In genomic region chr6:107459283-107460073, GRCh38 we compare ENCODE assay signal across 1 cellular context.
TF ChIP-seq lines count a peak whose summit lies in the region.

A gene with protein sequence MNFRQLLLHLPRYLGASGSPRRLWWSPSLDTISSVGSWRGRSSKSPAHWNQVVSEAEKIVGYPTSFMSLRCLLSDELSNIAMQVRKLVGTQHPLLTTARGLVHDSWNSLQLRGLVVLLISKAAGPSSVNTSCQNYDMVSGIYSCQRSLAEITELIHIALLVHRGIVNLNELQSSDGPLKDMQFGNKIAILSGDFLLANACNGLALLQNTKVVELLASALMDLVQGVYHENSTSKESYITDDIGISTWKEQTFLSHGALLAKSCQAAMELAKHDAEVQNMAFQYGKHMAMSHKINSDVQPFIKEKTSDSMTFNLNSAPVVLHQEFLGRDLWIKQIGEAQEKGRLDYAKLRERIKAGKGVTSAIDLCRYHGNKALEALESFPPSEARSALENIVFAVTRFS (minus strand): TSS chr6:107459564. CDS start chr6:107459285, 279 bp downstream.

TF ChIP-seq in K562, 482 proteins besides CTCF, POLR2A, EP300 and RAD21 (continued from another document and continues in another):
- TF ChIP-seq, protein P1, sequence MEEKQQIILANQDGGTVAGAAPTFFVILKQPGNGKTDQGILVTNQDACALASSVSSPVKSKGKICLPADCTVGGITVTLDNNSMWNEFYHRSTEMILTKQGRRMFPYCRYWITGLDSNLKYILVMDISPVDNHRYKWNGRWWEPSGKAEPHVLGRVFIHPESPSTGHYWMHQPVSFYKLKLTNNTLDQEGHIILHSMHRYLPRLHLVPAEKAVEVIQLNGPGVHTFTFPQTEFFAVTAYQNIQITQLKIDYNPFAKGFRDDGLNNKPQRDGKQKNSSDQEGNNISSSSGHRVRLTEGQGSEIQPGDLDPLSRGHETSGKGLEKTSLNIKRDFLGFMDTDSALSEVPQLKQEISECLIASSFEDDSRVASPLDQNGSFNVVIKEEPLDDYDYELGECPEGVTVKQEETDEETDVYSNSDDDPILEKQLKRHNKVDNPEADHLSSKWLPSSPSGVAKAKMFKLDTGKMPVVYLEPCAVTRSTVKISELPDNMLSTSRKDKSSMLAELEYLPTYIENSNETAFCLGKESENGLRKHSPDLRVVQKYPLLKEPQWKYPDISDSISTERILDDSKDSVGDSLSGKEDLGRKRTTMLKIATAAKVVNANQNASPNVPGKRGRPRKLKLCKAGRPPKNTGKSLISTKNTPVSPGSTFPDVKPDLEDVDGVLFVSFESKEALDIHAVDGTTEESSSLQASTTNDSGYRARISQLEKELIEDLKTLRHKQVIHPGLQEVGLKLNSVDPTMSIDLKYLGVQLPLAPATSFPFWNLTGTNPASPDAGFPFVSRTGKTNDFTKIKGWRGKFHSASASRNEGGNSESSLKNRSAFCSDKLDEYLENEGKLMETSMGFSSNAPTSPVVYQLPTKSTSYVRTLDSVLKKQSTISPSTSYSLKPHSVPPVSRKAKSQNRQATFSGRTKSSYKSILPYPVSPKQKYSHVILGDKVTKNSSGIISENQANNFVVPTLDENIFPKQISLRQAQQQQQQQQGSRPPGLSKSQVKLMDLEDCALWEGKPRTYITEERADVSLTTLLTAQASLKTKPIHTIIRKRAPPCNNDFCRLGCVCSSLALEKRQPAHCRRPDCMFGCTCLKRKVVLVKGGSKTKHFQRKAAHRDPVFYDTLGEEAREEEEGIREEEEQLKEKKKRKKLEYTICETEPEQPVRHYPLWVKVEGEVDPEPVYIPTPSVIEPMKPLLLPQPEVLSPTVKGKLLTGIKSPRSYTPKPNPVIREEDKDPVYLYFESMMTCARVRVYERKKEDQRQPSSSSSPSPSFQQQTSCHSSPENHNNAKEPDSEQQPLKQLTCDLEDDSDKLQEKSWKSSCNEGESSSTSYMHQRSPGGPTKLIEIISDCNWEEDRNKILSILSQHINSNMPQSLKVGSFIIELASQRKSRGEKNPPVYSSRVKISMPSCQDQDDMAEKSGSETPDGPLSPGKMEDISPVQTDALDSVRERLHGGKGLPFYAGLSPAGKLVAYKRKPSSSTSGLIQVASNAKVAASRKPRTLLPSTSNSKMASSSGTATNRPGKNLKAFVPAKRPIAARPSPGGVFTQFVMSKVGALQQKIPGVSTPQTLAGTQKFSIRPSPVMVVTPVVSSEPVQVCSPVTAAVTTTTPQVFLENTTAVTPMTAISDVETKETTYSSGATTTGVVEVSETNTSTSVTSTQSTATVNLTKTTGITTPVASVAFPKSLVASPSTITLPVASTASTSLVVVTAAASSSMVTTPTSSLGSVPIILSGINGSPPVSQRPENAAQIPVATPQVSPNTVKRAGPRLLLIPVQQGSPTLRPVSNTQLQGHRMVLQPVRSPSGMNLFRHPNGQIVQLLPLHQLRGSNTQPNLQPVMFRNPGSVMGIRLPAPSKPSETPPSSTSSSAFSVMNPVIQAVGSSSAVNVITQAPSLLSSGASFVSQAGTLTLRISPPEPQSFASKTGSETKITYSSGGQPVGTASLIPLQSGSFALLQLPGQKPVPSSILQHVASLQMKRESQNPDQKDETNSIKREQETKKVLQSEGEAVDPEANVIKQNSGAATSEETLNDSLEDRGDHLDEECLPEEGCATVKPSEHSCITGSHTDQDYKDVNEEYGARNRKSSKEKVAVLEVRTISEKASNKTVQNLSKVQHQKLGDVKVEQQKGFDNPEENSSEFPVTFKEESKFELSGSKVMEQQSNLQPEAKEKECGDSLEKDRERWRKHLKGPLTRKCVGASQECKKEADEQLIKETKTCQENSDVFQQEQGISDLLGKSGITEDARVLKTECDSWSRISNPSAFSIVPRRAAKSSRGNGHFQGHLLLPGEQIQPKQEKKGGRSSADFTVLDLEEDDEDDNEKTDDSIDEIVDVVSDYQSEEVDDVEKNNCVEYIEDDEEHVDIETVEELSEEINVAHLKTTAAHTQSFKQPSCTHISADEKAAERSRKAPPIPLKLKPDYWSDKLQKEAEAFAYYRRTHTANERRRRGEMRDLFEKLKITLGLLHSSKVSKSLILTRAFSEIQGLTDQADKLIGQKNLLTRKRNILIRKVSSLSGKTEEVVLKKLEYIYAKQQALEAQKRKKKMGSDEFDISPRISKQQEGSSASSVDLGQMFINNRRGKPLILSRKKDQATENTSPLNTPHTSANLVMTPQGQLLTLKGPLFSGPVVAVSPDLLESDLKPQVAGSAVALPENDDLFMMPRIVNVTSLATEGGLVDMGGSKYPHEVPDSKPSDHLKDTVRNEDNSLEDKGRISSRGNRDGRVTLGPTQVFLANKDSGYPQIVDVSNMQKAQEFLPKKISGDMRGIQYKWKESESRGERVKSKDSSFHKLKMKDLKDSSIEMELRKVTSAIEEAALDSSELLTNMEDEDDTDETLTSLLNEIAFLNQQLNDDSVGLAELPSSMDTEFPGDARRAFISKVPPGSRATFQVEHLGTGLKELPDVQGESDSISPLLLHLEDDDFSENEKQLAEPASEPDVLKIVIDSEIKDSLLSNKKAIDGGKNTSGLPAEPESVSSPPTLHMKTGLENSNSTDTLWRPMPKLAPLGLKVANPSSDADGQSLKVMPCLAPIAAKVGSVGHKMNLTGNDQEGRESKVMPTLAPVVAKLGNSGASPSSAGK (IDR thresholded peaks at IDR 0.05), result peak; percentile 92
- TF ChIP-seq CBX5 (IDR thresholded peaks at IDR 0.05; ENCODE audit: borderline replicate concordance, low read depth) (0 out of 2 replicates have a peak, but pooled peaks have one; percentile 37), KDM1A (IDR thresholded peaks at IDR 0.05) (no peak), RHOXF2B (CRISPR knock-in tag; conservative IDR thresholded peaks at IDR 0.05) (no peak), ETV1 (tag; conservative IDR thresholded peaks at IDR 0.05; ENCODE audit: low read depth) (no peak), ZNF584 (CRISPR knock-in tag; IDR thresholded peaks at IDR 0.05; ENCODE audit: low read depth) (0 out of 2 replicates have a peak, but pooled peaks have one; percentile 55), ZNF280B (CRISPR knock-in tag; IDR thresholded peaks at IDR 0.05) (no peak), CEBPB (tag; IDR thresholded peaks at IDR 0.05) (no peak), RERE (CRISPR knock-in tag; IDR thresholded peaks at IDR 0.05; ENCODE audit: borderline replicate concordance) (no peak), CBFB (CRISPR knock-in tag; IDR thresholded peaks at IDR 0.05) (no peak; the same call in 1 of the 2 replicates), PRPF4 (IDR thresholded peaks at IDR 0.05; ENCODE audit: insufficient read depth, low read depth, low read length, poor library complexity, severe bottlenecking) (no peak), KLF1 (tag; IDR thresholded peaks at IDR 0.05) (peak; percentile 61; the same call in 1 of the 2 replicates), FOXK1 (CRISPR knock-in tag; IDR thresholded peaks at IDR 0.05; ENCODE audit: borderline replicate concordance) (no peak), PHF21A (IDR thresholded peaks at IDR 0.05; ENCODE audit: borderline replicate concordance, low read depth) (no peak), MBD2 (IDR thresholded peaks at IDR 0.05; ENCODE audit: borderline replicate concordance, low read depth) (no peak; the same call in 1 of the 2 replicates), ZBTB9 (CRISPR knock-in tag; IDR thresholded peaks at IDR 0.05) (peak; percentile 97), ZNF224 (CRISPR knock-in tag; IDR thresholded peaks at IDR 0.05) (0 out of 2 replicates have a peak, but pooled peaks have one; percentile 7), ZNF76 (CRISPR knock-in tag; IDR thresholded peaks at IDR 0.05; ENCODE audit: borderline replicate concordance) (peak; percentile 50; the same call in 1 of the 2 replicates), RNF2 (IDR thresholded peaks at IDR 0.05) (no peak; the same call in 1 of the 2 replicates)
- TF ChIP-seq, protein P2, sequence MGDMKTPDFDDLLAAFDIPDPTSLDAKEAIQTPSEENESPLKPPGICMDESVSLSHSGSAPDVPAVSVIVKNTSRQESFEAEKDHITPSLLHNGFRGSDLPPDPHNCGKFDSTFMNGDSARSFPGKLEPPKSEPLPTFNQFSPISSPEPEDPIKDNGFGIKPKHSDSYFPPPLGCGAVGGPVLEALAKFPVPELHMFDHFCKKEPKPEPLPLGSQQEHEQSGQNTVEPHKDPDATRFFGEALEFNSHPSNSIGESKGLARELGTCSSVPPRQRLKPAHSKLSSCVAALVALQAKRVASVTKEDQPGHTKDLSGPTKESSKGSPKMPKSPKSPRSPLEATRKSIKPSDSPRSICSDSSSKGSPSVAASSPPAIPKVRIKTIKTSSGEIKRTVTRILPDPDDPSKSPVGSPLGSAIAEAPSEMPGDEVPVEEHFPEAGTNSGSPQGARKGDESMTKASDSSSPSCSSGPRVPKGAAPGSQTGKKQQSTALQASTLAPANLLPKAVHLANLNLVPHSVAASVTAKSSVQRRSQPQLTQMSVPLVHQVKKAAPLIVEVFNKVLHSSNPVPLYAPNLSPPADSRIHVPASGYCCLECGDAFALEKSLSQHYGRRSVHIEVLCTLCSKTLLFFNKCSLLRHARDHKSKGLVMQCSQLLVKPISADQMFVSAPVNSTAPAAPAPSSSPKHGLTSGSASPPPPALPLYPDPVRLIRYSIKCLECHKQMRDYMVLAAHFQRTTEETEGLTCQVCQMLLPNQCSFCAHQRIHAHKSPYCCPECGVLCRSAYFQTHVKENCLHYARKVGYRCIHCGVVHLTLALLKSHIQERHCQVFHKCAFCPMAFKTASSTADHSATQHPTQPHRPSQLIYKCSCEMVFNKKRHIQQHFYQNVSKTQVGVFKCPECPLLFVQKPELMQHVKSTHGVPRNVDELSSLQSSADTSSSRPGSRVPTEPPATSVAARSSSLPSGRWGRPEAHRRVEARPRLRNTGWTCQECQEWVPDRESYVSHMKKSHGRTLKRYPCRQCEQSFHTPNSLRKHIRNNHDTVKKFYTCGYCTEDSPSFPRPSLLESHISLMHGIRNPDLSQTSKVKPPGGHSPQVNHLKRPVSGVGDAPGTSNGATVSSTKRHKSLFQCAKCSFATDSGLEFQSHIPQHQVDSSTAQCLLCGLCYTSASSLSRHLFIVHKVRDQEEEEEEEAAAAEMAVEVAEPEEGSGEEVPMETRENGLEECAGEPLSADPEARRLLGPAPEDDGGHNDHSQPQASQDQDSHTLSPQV (IDR thresholded peaks at IDR 0.05), result 0 out of 2 replicates have a peak, but pooled peaks have one; percentile 79
- TF ChIP-seq, protein P3, sequence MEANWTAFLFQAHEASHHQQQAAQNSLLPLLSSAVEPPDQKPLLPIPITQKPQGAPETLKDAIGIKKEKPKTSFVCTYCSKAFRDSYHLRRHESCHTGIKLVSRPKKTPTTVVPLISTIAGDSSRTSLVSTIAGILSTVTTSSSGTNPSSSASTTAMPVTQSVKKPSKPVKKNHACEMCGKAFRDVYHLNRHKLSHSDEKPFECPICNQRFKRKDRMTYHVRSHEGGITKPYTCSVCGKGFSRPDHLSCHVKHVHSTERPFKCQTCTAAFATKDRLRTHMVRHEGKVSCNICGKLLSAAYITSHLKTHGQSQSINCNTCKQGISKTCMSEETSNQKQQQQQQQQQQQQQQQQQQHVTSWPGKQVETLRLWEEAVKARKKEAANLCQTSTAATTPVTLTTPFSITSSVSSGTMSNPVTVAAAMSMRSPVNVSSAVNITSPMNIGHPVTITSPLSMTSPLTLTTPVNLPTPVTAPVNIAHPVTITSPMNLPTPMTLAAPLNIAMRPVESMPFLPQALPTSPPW (CRISPR knock-in tag; IDR thresholded peaks at IDR 0.05), result peak; percentile 52; the same call in 1 of the 2 replicates
